13 cellular contexts compared by ENCODE assay signal in genomic region chr4:81786063-81786763, GRCh38.
DNase-seq lines count a peak whose midpoint lies in the region; ATAC-seq and TF ChIP-seq lines count a peak whose summit lies in the region.
"Had no signal": no experiment of that assay in that cellular context is flagged by ENCODE, and none has a peak within 500 bp of the region (broad histone marks: within the 10 kb centered on the region; RNA-seq: fewer than 3 reads in every experiment).

No MANE protein-coding gene starts in this region.

- peak overlapping the region; percentile 6 for H2AFZ ChIP-seq in smooth muscle cell (ENCODE audit: low read depth)

- H3K4me3 ChIP-seq in smooth muscle cell = no peak overlapping the region
- H3K4me3 ChIP-seq: A549, Peyer's patch had no signal

- in situ Hi-C loops in GM13977 (cut with MboI; ENCODE audit: low pct_unique_long_range_greater_than_20kb, low sequenced_read_pairs, unreplicated experiment) = no loop called here

- H3K4me2 ChIP-seq in smooth muscle cell = peak overlapping the region; percentile 9
- H3K4me2 ChIP-seq: A549 had no signal

- H3K79me2 ChIP-seq in smooth muscle cell (ENCODE audit: low read depth) = no peaks in the 10 kb centered on the region

- no peaks in the 10 kb centered on the region for H4K20me1 ChIP-seq in smooth muscle cell (ENCODE audit: low read depth)

- H3K4me1 ChIP-seq in smooth muscle cell (ENCODE audit: low read depth) = no peaks in the 10 kb centered on the region
- H3K4me1 ChIP-seq: A549, Peyer's patch had no signal

- no peaks in the 10 kb centered on the region for H3K36me3 ChIP-seq in smooth muscle cell (ENCODE audit: low read depth)
- H3K36me3 ChIP-seq: Peyer's patch had no signal

- H3K9ac ChIP-seq in smooth muscle cell (ENCODE audit: low read depth) = no peak overlapping the region

- ATAC-seq in HG03378 (IDR thresholded peaks at IDR 0.05; ENCODE audit: unreplicated experiment) (no peak), HG03039 (IDR thresholded peaks at IDR 0.05; ENCODE audit: unreplicated experiment) (no peak)
- ATAC-seq: A549, left ventricle myocardium superior had no signal

- TF ChIP-seq CTCF in smooth muscle cell (IDR thresholded peaks at IDR 0.05; ENCODE audit: borderline replicate concordance, insufficient read depth, poor library complexity, severe bottlenecking) = no peak
- no peak for TF ChIP-seq CTCF in GM13977 (IDR thresholded peaks at IDR 0.05; ENCODE audit: extremely low read depth, insufficient read depth, missing control alignments)

- H3F3A ChIP-seq in smooth muscle cell (ENCODE audit: low read depth) = peaks cover 5% of the 10 kb centered on the region

- 31% methylated on average over 4 of the region's 4 CpGs for WGBS in smooth muscle cell (ENCODE audit: low lambda C conversion rate)

- H3K27me3 ChIP-seq in smooth muscle cell (ENCODE audit: low read depth) = no peaks in the 10 kb centered on the region
- H3K27me3 ChIP-seq: Peyer's patch had no signal

- H3K9me3 ChIP-seq in smooth muscle cell (replicated peaks; ENCODE audit: low read depth) = no peaks in the 10 kb centered on the region
- H3K9me3 ChIP-seq: A549, Peyer's patch had no signal

- peak overlapping the region; percentile 70 for H3K27ac ChIP-seq in smooth muscle cell (ENCODE audit: low read depth)
- H3K27ac ChIP-seq: A549, Peyer's patch had no signal

- peak; percentile 23 to 26 for DNase-seq in NCI-H446 (lab: John Stamatoyannopoulos, UW)
- DNase-seq in NCI-H446 treated with DMSO at 0.1 percent for 48 hours (lab: John Stamatoyannopoulos, UW) = no peak
- peak; percentile 81 for DNase-seq in OCI-M1 (lab: John Stamatoyannopoulos, UW)
- DNase-seq in globus pallidus (ENCODE audit: low spot score) = peak; percentile 20
- no peak for DNase-seq in smooth muscle cell (lab: John Stamatoyannopoulos, UW; ENCODE audit: unreplicated experiment)
- DNase-seq in GM13977 (ENCODE audit: low spot score) = no peak
- DNase-seq: activated naive CD8-positive, alpha-beta T cell treated with anti-CD3 and anti-CD28 coated beads, Interleukin-2, amount 10 ng/mL, durations not matched to agents 7 days and 5 days; IMR-90; left ventricle myocardium superior; Peyer's patch had no signal

Comparison
In these comparisons a context has a peak if more than half of its experiments do, and no peak if none do; other contexts are left out.
1. DNase-seq: peak in NCI-H446 (2 of 2), OCI-M1 (single experiment) and globus pallidus (single experiment); none in NCI-H446 treated with DMSO at 0.1 percent for 48 hours (single experiment), smooth muscle cell (single experiment) and GM13977 (single experiment).